8 cellular contexts compared by ENCODE assay signal in genomic region chr17:67359960-67360817, GRCh38. TPM values are rescaled to one million over a fixed set of nuclear protein-coding genes. Genes with fewer than 3 reads are reported as not detected.
A peak's percentile ranks its signal among the peaks of the same experiment; 100 is the strongest.
DNase-seq lines count a peak whose midpoint lies in the region; ATAC-seq and TF ChIP-seq lines count a peak whose summit lies in the region.

No MANE protein-coding gene starts in this region.

- H3F3A ChIP-seq in GM23338 (replicated peaks; ENCODE audit: low read depth), result peaks cover 7% of the 10 kb centered on the region; the same call in 1 of the 2 replicates

- POLR2A ChIA-PET in A673 (lab: Charles Lee; ENCODE audit: low non-redundant PET), result interaction anchor here (0.5 kb wide), 1 partner anchor 48 kb away, joined by 3 read pairs; no protein-coding TSS in a partner anchor

- H3K9me3 ChIP-seq in A673 (ENCODE audit: low read depth, low read length, poor library complexity, severe bottlenecking), result no peaks in the 10 kb centered on the region
- H3K9me3 ChIP-seq in T-helper 17 cell (ENCODE audit: control insufficient read depth, low read length, poor library complexity, severe bottlenecking), result no peaks in the 10 kb centered on the region

- no peak overlapping the region for H2AFZ ChIP-seq in GM23338

- H3K4me1 ChIP-seq in A673 (ENCODE audit: insufficient read depth, low read length, poor library complexity, severe bottlenecking), result peaks cover 83% of the 10 kb centered on the region
- H3K4me1 ChIP-seq in GM23338 (ENCODE audit: insufficient read depth), result peaks cover 9% of the 10 kb centered on the region

- H3K27ac ChIP-seq in A673 (ENCODE audit: low read depth, low read length, poor library complexity, severe bottlenecking) (peak overlapping the region; percentile 84), GM23338 (ENCODE audit: low read depth) (peak overlapping the region; percentile 23; the same call in 1 of the 2 replicates)

- peaks cover 38% of the 10 kb centered on the region for H4K20me1 ChIP-seq in GM23338 (replicated peaks; ENCODE audit: insufficient read depth)

- H3K9me2 ChIP-seq in GM23338 (ENCODE audit: insufficient read depth), result no peaks in the 10 kb centered on the region

- no TSS peak for BruUV-seq in A673 (replicated peaks; lab: Mats Ljungman, UMichigan)

- TF ChIP-seq CTCF in A673 (conservative IDR thresholded peaks at IDR 0.05; ENCODE audit: low read depth, low read length), result peak; percentile 60
- TF ChIP-seq CTCF in GM23338 (conservative IDR thresholded peaks at IDR 0.05; ENCODE audit: low read depth in 2 of 2), result peak; percentile 60 to 62
- peak; percentile 61 for TF ChIP-seq CTCF in choroid plexus epithelial cell (conservative IDR thresholded peaks at IDR 0.05; ENCODE audit: low read depth, low read length)
- peak; percentile 31 for TF ChIP-seq CTCF in progenitor cell of endocrine pancreas (IDR thresholded peaks at IDR 0.05; ENCODE audit: unreplicated experiment)

- no peak overlapping the region for H3K4me3 Mint-ChIP-seq in GM23338
- peak overlapping the region; percentile 68 for H3K4me3 Mint-ChIP-seq in T-helper 17 cell
- no peak overlapping the region for H3K4me3 Mint-ChIP-seq in progenitor cell of endocrine pancreas (ENCODE audit: low read depth)

- H3K36me3 ChIP-seq in A673 (ENCODE audit: insufficient read depth, low read length, poor library complexity, severe bottlenecking) (peaks cover 33% of the 10 kb centered on the region), GM23338 (ENCODE audit: insufficient read depth) (peaks cover 5% of the 10 kb centered on the region)

- no peak overlapping the region for H3K4me2 ChIP-seq in GM23338

- H3K4me1 Mint-ChIP-seq in GM23338, result peaks cover 23% of the 10 kb centered on the region
- peaks cover 46% of the 10 kb centered on the region for H3K4me1 Mint-ChIP-seq in T-helper 17 cell
- H3K4me1 Mint-ChIP-seq in progenitor cell of endocrine pancreas (ENCODE audit: low read depth), result peaks cover 10% of the 10 kb centered on the region

- H3K36me3 Mint-ChIP-seq in GM23338 (ENCODE audit: low read depth) (peaks cover 61% of the 10 kb centered on the region), T-helper 17 cell (ENCODE audit: low read depth) (peaks cover 3% of the 10 kb centered on the region), progenitor cell of endocrine pancreas (ENCODE audit: insufficient read depth) (peaks cover 20% of the 10 kb centered on the region)

- H3K9me3 Mint-ChIP-seq in GM23338, result no peaks in the 10 kb centered on the region
- H3K9me3 Mint-ChIP-seq in progenitor cell of endocrine pancreas (ENCODE audit: low read depth), result no peaks in the 10 kb centered on the region

- peak overlapping the region; percentile 23; the same call in 1 of the 2 replicates for H3K27ac Mint-ChIP-seq in GM23338
- peak overlapping the region; percentile 92 for H3K27ac Mint-ChIP-seq in T-helper 17 cell
- H3K27ac Mint-ChIP-seq in progenitor cell of endocrine pancreas, result peak overlapping the region; percentile 57

- H3K4me3 ChIP-seq in A673 (ENCODE audit: low read depth, low read length, poor library complexity, severe bottlenecking) (peak overlapping the region; percentile 14), GM23338 (no peak overlapping the region), choroid plexus epithelial cell (ENCODE audit: low read depth, low read length) (no peak overlapping the region)

- CTCF ChIA-PET in A673 (lab: Charles Lee), result interaction anchor here (0.7 kb wide), 1 partner anchor 15 kb away, joined by 4 read pairs; no protein-coding TSS in a partner anchor

- peak; percentile 77 for DNase-seq in A673 (ENCODE audit: low spot score)
- peak; percentile 75 for DNase-seq in GM23338 (ENCODE audit: low spot score)
- DNase-seq in T-helper 17 cell, result peak in 2 of 3 donors; percentile 20 to 37
- peak; percentile 61 for DNase-seq in choroid plexus epithelial cell (ENCODE audit: low read depth)
- no peak for DNase-seq in progenitor cell of endocrine pancreas (ENCODE audit: low spot score, unreplicated experiment)
- no peak for DNase-seq in NCI-H187 treated with DMSO at 0.1 percent for 48 hours (lab: John Stamatoyannopoulos, UW)
- no peak for DNase-seq in SKM-1 treated with dmso at 0.1 percent for 144 hours (lab: John Stamatoyannopoulos, UW; ENCODE audit: unreplicated experiment)
- DNase-seq in HuH-7.5 (ENCODE audit: low spot score), result no peak

- H3K27me3 ChIP-seq in A673 (replicated peaks; ENCODE audit: insufficient read depth, low read depth, low read length, poor library complexity) (no peaks in the 10 kb centered on the region), GM23338 (ENCODE audit: insufficient read depth) (no peaks in the 10 kb centered on the region)

- H3K27me3 Mint-ChIP-seq in GM23338 (ENCODE audit: insufficient read depth, low read depth, poor library complexity) (peaks cover 1% of the 10 kb centered on the region), T-helper 17 cell (no peaks in the 10 kb centered on the region), progenitor cell of endocrine pancreas (no peaks in the 10 kb centered on the region)

- peak; percentile 83 for ATAC-seq in GM23338
- ATAC-seq in T-helper 17 cell, result peak; percentile 95

- peaks cover 98% of the 10 kb centered on the region for H3K79me2 ChIP-seq in GM23338 (replicated peaks; ENCODE audit: insufficient read depth)

- intact Hi-C loops in A673 (cut with micrococcal nuclease; ENCODE audit: unreplicated experiment), result loop anchor here (10.0 kb wide), 1 partner anchor 135 kb away; no protein-coding TSS in a partner anchor

TF ChIP-seq in GM23338, 12 proteins besides CTCF, POLR2A, EP300 and RAD21:
- TF ChIP-seq ETS1 (IDR thresholded peaks at IDR 0.05), result no peak
- TF ChIP-seq ZNF331 (CRISPR knock-in tag; IDR thresholded peaks at IDR 0.05; ENCODE audit: low read depth), result no peak
- TF ChIP-seq EZH2phosphoT487 (IDR thresholded peaks at IDR 0.05; ENCODE audit: unreplicated experiment), result no peak
- no peak for TF ChIP-seq CREB1 (CRISPR knock-in tag; IDR thresholded peaks at IDR 0.05; ENCODE audit: low read depth)
- no peak for TF ChIP-seq ZNF114 (CRISPR knock-in tag; IDR thresholded peaks at IDR 0.05)
- TF ChIP-seq STAT1 (IDR thresholded peaks at IDR 0.05; ENCODE audit: unreplicated experiment), result no peak

RNA-seq across cellular contexts. Expression of gene PSMD12, which starts 6.2 kb away (rescaled TPM):
- total RNA-seq in A673 (2021) (165 and 192 TPM in 2 replicates), T-helper 17 cell (10 to 100 TPM; 43.4 to 53.8 TPM), progenitor cell of endocrine pancreas (47.8 and 48.6 TPM in 2 replicates)
- total RNA-seq in GM23338 (2014; rRNA removed; shearing (Covaris generic)), result 67.1 and 73.7 TPM in 2 replicates
- polyA plus RNA-seq in GM23338 (2016; fragmentation: Nextera tagmentation; extraction: Ambion mirVana), result 130 and 146 TPM in 2 replicates

RNA-seq across cellular contexts. Expression of gene PITPNC1, which starts 16.9 kb away (rescaled TPM):
- total RNA-seq in A673 (2021), result 34.2 and 35.5 TPM in 2 replicates
- total RNA-seq in GM23338 (2014; rRNA removed; shearing (Covaris generic)), result 22.8 and 32.6 TPM in 2 replicates
- polyA plus RNA-seq in GM23338 (2016; fragmentation: Nextera tagmentation; extraction: Ambion mirVana), result 21.6 and 23.0 TPM in 2 replicates
- 10 to 100 TPM; 72.9 to 82.0 TPM for total RNA-seq in T-helper 17 cell
- total RNA-seq in progenitor cell of endocrine pancreas, result 38.4 and 53.2 TPM in 2 replicates

Comparison
In these comparisons a context has a peak if more than half of its experiments do, and no peak if none do; other contexts are left out.
1. DNase-seq: peak in A673 (single experiment), GM23338 (single experiment), T-helper 17 cell (2 of 3) and choroid plexus epithelial cell (single experiment); none in progenitor cell of endocrine pancreas (single experiment), NCI-H187 treated with DMSO at 0.1 percent for 48 hours (single experiment), SKM-1 treated with dmso at 0.1 percent for 144 hours (single experiment) and HuH-7.5 (single experiment).
2. H3K27ac Mint-ChIP-seq: peak in every context shown above with its lines; median percentile 92 in T-helper 17 cell; 57 in progenitor cell of endocrine pancreas; 23 in GM23338.
3. Peak in every context shown above with its lines, with median percentiles within 50 percentile points of each other: CTCF ChIP-seq.